ENCODE assay signal across 9 cellular contexts in the genomic region with DNA sequence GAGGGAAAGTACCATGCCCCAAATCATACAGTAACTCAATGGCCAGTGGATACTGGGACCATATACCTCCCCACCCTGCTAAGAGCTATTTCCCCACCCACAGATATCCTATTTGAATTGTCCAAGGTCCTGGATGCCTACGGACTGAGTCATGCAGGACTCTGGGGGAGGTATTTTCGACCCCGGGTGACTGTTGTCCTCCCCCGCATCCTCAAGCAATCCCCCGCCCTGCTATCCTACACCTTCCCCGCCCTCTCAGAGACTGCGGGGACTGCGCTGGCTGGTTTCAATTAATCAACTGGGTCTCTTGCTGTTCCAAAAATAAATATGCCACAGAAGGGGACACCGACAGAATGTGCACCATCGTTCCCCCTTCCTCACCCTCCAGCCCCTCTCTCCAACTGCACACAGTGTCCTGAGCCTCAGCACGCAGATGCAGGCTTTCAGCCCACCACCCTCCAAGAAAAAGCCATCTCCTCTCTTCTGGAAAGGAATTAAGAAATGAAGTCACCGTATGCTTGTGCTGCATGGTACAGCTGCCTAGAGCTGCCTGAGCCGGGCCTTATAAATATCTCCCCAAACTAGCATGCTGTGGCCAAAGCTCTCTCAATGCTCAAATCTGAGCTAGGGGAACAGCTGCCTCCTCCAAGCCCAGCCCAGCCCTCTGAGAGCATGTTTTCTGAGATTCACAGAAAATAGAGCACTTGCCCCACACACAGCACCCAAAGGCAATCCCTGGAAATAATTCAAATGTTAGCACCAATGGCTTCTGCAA. TPM values are rescaled to one million over a fixed set of nuclear protein-coding genes. Genes with fewer than 3 reads are reported as not detected.
DNase-seq lines count a peak whose midpoint lies in the region; ATAC-seq and TF ChIP-seq lines count a peak whose summit lies in the region.
"Had no signal": no experiment of that assay in that cellular context is flagged by ENCODE, and none has a peak within 500 bp of the region (broad histone marks: within the 10 kb centered on the region; RNA-seq: fewer than 3 reads in every experiment).

No MANE protein-coding gene starts in this region.

- H3K9ac ChIP-seq in endodermal cell (ENCODE audit: extremely low read depth, low read length, poor library complexity, severe bottlenecking) (no peak overlapping the region), MM.1S (ENCODE audit: low read length) (no peak overlapping the region)

- peak overlapping the region; percentile 28 for H3K4me3 Mint-ChIP-seq in endodermal cell

- no peak overlapping the region for H2AFZ ChIP-seq in MM.1S (ENCODE audit: low read length)

- peak; percentile 62 for DNase-seq in BJ (ENCODE audit: low read depth)
- DNase-seq in MG63 = peak; percentile 70
- DNase-seq in endodermal cell = peak; percentile 92
- no peak for DNase-seq in Ammon's horn (ENCODE audit: low spot score)
- no peak for DNase-seq in activated CD8-positive, alpha-beta memory T cell treated with anti-CD3 and anti-CD28 coated beads, Interleukin-2, amount 50 U/mL, for 48 hours
- no peak for DNase-seq in MM.1S
- DNase-seq: NCI-H69 had no signal

- H3K4me2 ChIP-seq in MM.1S (ENCODE audit: low read depth, low read length) = no peak overlapping the region

- no peak for TF ChIP-seq CTCF in BJ (IDR thresholded peaks at IDR 0.05; ENCODE audit: insufficient read depth, low read depth, low read length)
- no peak for TF ChIP-seq CTCF in endodermal cell (conservative IDR thresholded peaks at IDR 0.05)
- no peak for TF ChIP-seq CTCF in MM.1S (IDR thresholded peaks at IDR 0.05; ENCODE audit: low read length)

- peaks cover 7% of the 10 kb centered on the region for H3K27me3 Mint-ChIP-seq in endodermal cell (ENCODE audit: insufficient read depth)

- no peaks in the 10 kb centered on the region for H3F3A ChIP-seq in MM.1S (ENCODE audit: insufficient read depth, low read length)

- H3K4me1 ChIP-seq in endodermal cell (ENCODE audit: control insufficient read depth, insufficient read depth, low read length) (peaks cover 4% of the 10 kb centered on the region), mesodermal cell (ENCODE audit: control insufficient read depth, insufficient read depth, low read length, poor library complexity, severe bottlenecking) (peaks cover 22% of the 10 kb centered on the region), MM.1S (ENCODE audit: low read length) (peaks cover 10% of the 10 kb centered on the region)

- H3K4me3 ChIP-seq in BJ (ENCODE audit: low read depth, low read length) = peak overlapping the region; percentile 7; the same call in 1 of the 2 replicates
- H3K4me3 ChIP-seq in MG63 = no peak overlapping the region
- peak overlapping the region; percentile 8 for H3K4me3 ChIP-seq in endodermal cell (ENCODE audit: low read length)
- peak overlapping the region; percentile 2 for H3K4me3 ChIP-seq in mesodermal cell (ENCODE audit: extremely low read depth, insufficient read depth, low read length, poor library complexity, severe bottlenecking)
- no peak overlapping the region for H3K4me3 ChIP-seq in MM.1S (ENCODE audit: low read length)

- H3K4me1 Mint-ChIP-seq in endodermal cell = peaks cover 15% of the 10 kb centered on the region

- H3K79me2 ChIP-seq in MM.1S (ENCODE audit: low read length) = no peaks in the 10 kb centered on the region

- POLR2A ChIA-PET in BJ (lab: Charles Lee) = no interaction called here

- WGBS in endodermal cell (ENCODE audit: insufficient coverage in 1 of 2, insufficient read length in 1 of 2), 2 experiments = 22 to 38% methylated on average over 4 to 13 of the region's 13 CpGs
- WGBS in mesodermal cell (ENCODE audit: insufficient coverage in 2 of 2), 2 experiments = 7 to 8% methylated on average over 7 to 9 of the region's 13 CpGs

- no peaks in the 10 kb centered on the region for H3K9me3 ChIP-seq in MG63
- no peaks in the 10 kb centered on the region for H3K9me3 ChIP-seq in endodermal cell (ENCODE audit: control insufficient read depth, low read length)
- H3K9me3 ChIP-seq in mesodermal cell (ENCODE audit: control insufficient read depth, low read length) = no peaks in the 10 kb centered on the region
- no peaks in the 10 kb centered on the region for H3K9me3 ChIP-seq in MM.1S (replicated peaks; ENCODE audit: insufficient read depth, low read length)

- CTCF ChIA-PET in BJ (lab: Yijun Ruan, JAX) = interaction anchor here (1.7 to 4.7 kb wide), 3 partner anchors 12 to 78 kb away, joined by 8 to 19 read pairs (median 8); no protein-coding TSS in a partner anchor

- no peaks in the 10 kb centered on the region for H3K9me2 ChIP-seq in MM.1S (replicated peaks; ENCODE audit: insufficient read depth, low read length)

- H3K27ac Mint-ChIP-seq in endodermal cell = peak overlapping the region; percentile 78

- H3K27ac ChIP-seq in endodermal cell (ENCODE audit: low read depth, low read length) = no peak overlapping the region
- peak overlapping the region; percentile 62 for H3K27ac ChIP-seq in mesodermal cell (ENCODE audit: low read depth, low read length, severe bottlenecking)
- no peak overlapping the region for H3K27ac ChIP-seq in MM.1S (ENCODE audit: low read length)

- H3K27me3 ChIP-seq in BJ (ENCODE audit: control insufficient read depth, insufficient read depth, low read length) (no peaks in the 10 kb centered on the region), MG63 (no peaks in the 10 kb centered on the region), endodermal cell (ENCODE audit: control insufficient read depth, insufficient read depth, low read length, poor library complexity, severe bottlenecking) (no peaks in the 10 kb centered on the region), MM.1S (replicated peaks; ENCODE audit: insufficient read depth, low read length) (no peaks in the 10 kb centered on the region)

- ATAC-seq in GM21717 (IDR thresholded peaks at IDR 0.05; ENCODE audit: unreplicated experiment) = no peak

- H4K20me1 ChIP-seq in MM.1S (ENCODE audit: insufficient read depth, low read length) = no peaks in the 10 kb centered on the region

- H3K9me3 Mint-ChIP-seq in endodermal cell = no peaks in the 10 kb centered on the region

- no peaks in the 10 kb centered on the region for H3K36me3 Mint-ChIP-seq in endodermal cell (ENCODE audit: low read depth)

- H3K36me3 ChIP-seq in BJ (ENCODE audit: control insufficient read depth, insufficient read depth, low read length) (no peaks in the 10 kb centered on the region), MG63 (no peaks in the 10 kb centered on the region), endodermal cell (ENCODE audit: control insufficient read depth, insufficient read depth, low read length) (no peaks in the 10 kb centered on the region), mesodermal cell (ENCODE audit: control insufficient read depth, insufficient read depth, low read length) (no peaks in the 10 kb centered on the region), MM.1S (replicated peaks; ENCODE audit: insufficient read depth, low read length) (no peaks in the 10 kb centered on the region)

RNA-seq across cellular contexts. Expression of a gene that starts 8.2 kb away (rescaled TPM):
- polyA plus RNA-seq in BJ (2011; rRNA removed) = 0.05 TPM in 1 of 2 replicates, not detected in the other
- polyA minus RNA-seq in BJ (2011; rRNA and poly(A)+ RNA removed) = not detected in 2 replicates
- not detected in 2 replicates for total RNA-seq in MG63 (2014; rRNA removed; shearing (Covaris generic); ENCODE audit: low replicate concordance)
- not detected for total RNA-seq in endodermal cell
- not detected for polyA plus RNA-seq in endodermal cell (2013, experiment 1 of 2)
- not detected for polyA plus RNA-seq in endodermal cell (2013, experiment 2 of 2)
- not detected for polyA plus RNA-seq in mesodermal cell (2013, experiment 1 of 2)
- polyA plus RNA-seq in mesodermal cell (2013, experiment 2 of 2) = not detected

RNA-seq across cellular contexts. Expression of a gene that starts 27.6 kb away (rescaled TPM):
- polyA plus RNA-seq in BJ (2011; rRNA removed) = 168 and 195 TPM in 2 replicates
- 223 and 231 TPM in 2 replicates for polyA minus RNA-seq in BJ (2011; rRNA and poly(A)+ RNA removed)
- total RNA-seq in MG63 (2014; rRNA removed; shearing (Covaris generic); ENCODE audit: low replicate concordance) = 0.03 and 0.15 TPM in 2 replicates
- total RNA-seq in endodermal cell = 10 to 100 TPM; 10.6 to 13.1 TPM
- 8.5 TPM for polyA plus RNA-seq in endodermal cell (2013, experiment 1 of 2)
- 10.4 TPM for polyA plus RNA-seq in endodermal cell (2013, experiment 2 of 2)
- 1.5 TPM for polyA plus RNA-seq in mesodermal cell (2013, experiment 1 of 2)
- polyA plus RNA-seq in mesodermal cell (2013, experiment 2 of 2) = 1.4 TPM

Comparison
In these comparisons a context has a peak if more than half of its experiments do, and no peak if none do; other contexts are left out.
1. DNase-seq: peak in BJ (single experiment), MG63 (single experiment) and endodermal cell (single experiment); none in Ammon's horn (single experiment), activated CD8-positive, alpha-beta memory T cell treated with anti-CD3 and anti-CD28 coated beads, Interleukin-2, amount 50 U/mL, for 48 hours (single experiment) and MM.1S (single experiment).
2. H3K4me3 ChIP-seq: peak in BJ (single experiment), endodermal cell (single experiment) and mesodermal cell (single experiment); none in MG63 (single experiment) and MM.1S (single experiment).
3. RNA of a gene that starts 27.6 kb away (total RNA-seq): 10.6 to 13.1 TPM in endodermal cell; 0.03 to 0.15 TPM in MG63; every median in the first group is over 10 times any median in the second.